ENCODE assay signal across 8 cellular contexts in genomic region chr14:104751539-104752337, GRCh38. TPM values are rescaled to one million over a fixed set of nuclear protein-coding genes. Genes with fewer than 3 reads are reported as not detected.
DNase-seq lines count a peak whose midpoint lies in the region; ATAC-seq and TF ChIP-seq lines count a peak whose summit lies in the region.

No MANE protein-coding gene starts in this region.

- peak overlapping the region; percentile 69 for H3K9ac ChIP-seq in iPS-18a (ENCODE audit: low read length)

- TF ChIP-seq CTCF in activated CD8-positive, alpha-beta T cell treated with anti-CD3 and anti-CD28 coated beads for 36 hours (IDR thresholded peaks at IDR 0.05), result no peak

- no peak for ATAC-seq in activated CD8-positive, alpha-beta T cell treated with anti-CD3 and anti-CD28 coated beads for 36 hours
- no peak for ATAC-seq in GM19351 (IDR thresholded peaks at IDR 0.05; ENCODE audit: unreplicated experiment)

- no peaks in the 10 kb centered on the region for H3K9me3 ChIP-seq in iPS-18a (ENCODE audit: control insufficient read depth, low read depth, low read length)

- intact Hi-C loops in activated CD8-positive, alpha-beta T cell treated with anti-CD3 and anti-CD28 coated beads for 36 hours (cut with micrococcal nuclease), result loop anchor here (5.0 kb wide), 1 partner anchor 316 kb away; the partner anchor contains the start of gene GPR132

- H3K27ac ChIP-seq in iPS-18a (ENCODE audit: low read length), result no peak overlapping the region
- H3K27ac ChIP-seq in temporal lobe (ENCODE audit: low read depth, low read length), result peak overlapping the region; percentile 44

- H3K36me3 ChIP-seq in iPS-18a (ENCODE audit: control insufficient read depth, low read depth, low read length), result peaks cover 17% of the 10 kb centered on the region

- no peaks in the 10 kb centered on the region for H3K9me3 Mint-ChIP-seq in T-helper 2 cell treated with Interferon-gamma antibody and Interleukin-4, amounts not matched to agents 5 μg/mL and 100 μg/mL, for 36 hours
- no peaks in the 10 kb centered on the region for H3K9me3 Mint-ChIP-seq in activated CD8-positive, alpha-beta T cell treated with anti-CD3 and anti-CD28 coated beads for 36 hours

- peaks cover 19% of the 10 kb centered on the region for H3K36me3 Mint-ChIP-seq in T-helper 2 cell treated with Interferon-gamma antibody and Interleukin-4, amounts not matched to agents 5 μg/mL and 100 μg/mL, for 36 hours (ENCODE audit: low read depth)
- H3K36me3 Mint-ChIP-seq in activated CD8-positive, alpha-beta T cell treated with anti-CD3 and anti-CD28 coated beads for 36 hours (ENCODE audit: low read depth), result peaks cover 23% of the 10 kb centered on the region

- POLR2A ChIA-PET in activated CD8-positive, alpha-beta T cell treated with anti-CD3 and anti-CD28 coated beads for 36 hours (lab: Charles Lee), result interaction anchor here (0.6 to 2.8 kb wide), 11 partner anchors 9 to 647 kb away, joined by 3 to 13 read pairs (median 4); partner anchors contain the start of genes ADSS1 and TEX22

- H3K27ac Mint-ChIP-seq in T-helper 2 cell treated with Interferon-gamma antibody and Interleukin-4, amounts not matched to agents 5 μg/mL and 100 μg/mL, for 36 hours, result peak overlapping the region; percentile 90
- peak overlapping the region; percentile 89 for H3K27ac Mint-ChIP-seq in activated CD8-positive, alpha-beta T cell treated with anti-CD3 and anti-CD28 coated beads for 36 hours

- H3K4me3 Mint-ChIP-seq in T-helper 2 cell treated with Interferon-gamma antibody and Interleukin-4, amounts not matched to agents 5 μg/mL and 100 μg/mL, for 36 hours, result peak overlapping the region; percentile 94
- H3K4me3 Mint-ChIP-seq in activated CD8-positive, alpha-beta T cell treated with anti-CD3 and anti-CD28 coated beads for 36 hours, result peak overlapping the region; percentile 86

- no peaks in the 10 kb centered on the region for H3K27me3 Mint-ChIP-seq in T-helper 2 cell treated with Interferon-gamma antibody and Interleukin-4, amounts not matched to agents 5 μg/mL and 100 μg/mL, for 36 hours (ENCODE audit: low read depth)
- no peaks in the 10 kb centered on the region for H3K27me3 Mint-ChIP-seq in activated CD8-positive, alpha-beta T cell treated with anti-CD3 and anti-CD28 coated beads for 36 hours

- no peaks in the 10 kb centered on the region for H3K27me3 ChIP-seq in iPS-18a (ENCODE audit: control insufficient read depth, insufficient read depth, low read length)

- peaks cover 13% of the 10 kb centered on the region for H3K4me1 ChIP-seq in iPS-18a (ENCODE audit: control insufficient read depth, low read depth, low read length)

- H3K4me1 Mint-ChIP-seq in T-helper 2 cell treated with Interferon-gamma antibody and Interleukin-4, amounts not matched to agents 5 μg/mL and 100 μg/mL, for 36 hours (ENCODE audit: low read depth), result peaks cover 22% of the 10 kb centered on the region
- peaks cover 31% of the 10 kb centered on the region for H3K4me1 Mint-ChIP-seq in activated CD8-positive, alpha-beta T cell treated with anti-CD3 and anti-CD28 coated beads for 36 hours (ENCODE audit: low read depth)

- peak overlapping the region; percentile 72 for H3K4me3 ChIP-seq in iPS-18a (ENCODE audit: low read length)

- CTCF ChIA-PET in activated CD8-positive, alpha-beta T cell treated with anti-CD3 and anti-CD28 coated beads for 36 hours (lab: Charles Lee), result interaction anchor here (0.8 to 3.3 kb wide), 13 partner anchors 14 to 79 kb away, joined by 3 to 21 read pairs (median 4); partner anchors contain the start of gene ADSS1

- no peak for DNase-seq in T-helper 2 cell treated with Interferon-gamma antibody and Interleukin-4, amounts not matched to agents 5 μg/mL and 100 μg/mL, for 36 hours (ENCODE audit: low spot score)
- DNase-seq in T-helper 2 cell (no peak), cerebellar cortex (ENCODE audit: low spot score) (no peak), NCI-H1105 (lab: John Stamatoyannopoulos, UW) (no peak)
- no peak for DNase-seq in activated CD8-positive, alpha-beta T cell treated with anti-CD3 and anti-CD28 coated beads for 36 hours

RNA-seq across cellular contexts. Expression of gene SIVA1, which starts 1.2 kb away (rescaled TPM):
- total RNA-seq in activated CD8-positive, alpha-beta T cell treated with anti-CD3 and anti-CD28 coated beads for 36 hours, result 100 to 1,000 TPM; 115 to 125 TPM
- 15.0 TPM for total RNA-seq in temporal lobe

RNA-seq across cellular contexts. Expression of gene ADSS1, which starts 27.7 kb away (rescaled TPM):
- total RNA-seq in activated CD8-positive, alpha-beta T cell treated with anti-CD3 and anti-CD28 coated beads for 36 hours, result 1 to 10 TPM; 2.7 to 3.0 TPM
- total RNA-seq in temporal lobe, result 2.0 TPM

RNA-seq across cellular contexts. Expression of gene AKT1, which starts 43.8 kb away (rescaled TPM):
- total RNA-seq in activated CD8-positive, alpha-beta T cell treated with anti-CD3 and anti-CD28 coated beads for 36 hours, result 100 to 1,000 TPM; 116 to 121 TPM
- 83.1 TPM for total RNA-seq in temporal lobe

RNA-seq across cellular contexts. Expression of gene ZBTB42, which starts 49.2 kb away (rescaled TPM):
- total RNA-seq in activated CD8-positive, alpha-beta T cell treated with anti-CD3 and anti-CD28 coated beads for 36 hours, result 1 to 10 TPM; 1.3 TPM
- 0.49 TPM for total RNA-seq in temporal lobe
